In genomic region chr12:95473440-95473946, GRCh38 we compare ENCODE assay signal across 8 cellular contexts. TPM values are rescaled to one million over a fixed set of nuclear protein-coding genes. Genes with fewer than 3 reads are reported as not detected.
A peak's percentile ranks its signal among the peaks of the same experiment; 100 is the strongest.
DNase-seq lines count a peak whose midpoint lies in the region; ATAC-seq and TF ChIP-seq lines count a peak whose summit lies in the region.

No MANE protein-coding gene starts in this region.

- H3K4me3 Mint-ChIP-seq in CD8-positive, alpha-beta T cell = peak overlapping the region; percentile 99

- TF ChIP-seq POLR2A in prostate gland (IDR thresholded peaks at IDR 0.05) = no peak

- WGBS in adipose tissue, 3 donors = 0% methylated on average over 25 of the region's 25 CpGs
- WGBS in prostate gland = under 1% methylated on average over 25 of the region's 25 CpGs

- H3K36me3 Mint-ChIP-seq in CD8-positive, alpha-beta T cell = peaks cover 41% of the 10 kb centered on the region

- peaks cover 49% of the 10 kb centered on the region for H3K4me1 Mint-ChIP-seq in CD8-positive, alpha-beta T cell (ENCODE audit: low read depth)

- POLR2A ChIA-PET in CD8-positive, alpha-beta T cell (lab: Charles Lee) = interaction anchor here (0.6 to 2.1 kb wide), 21 partner anchors 9 to 1433 kb away, joined by 3 to 16 read pairs (median 3); partner anchors contain the start of genes AMDHD1, FGD6 and VEZT

- H3K27me3 ChIP-seq in CD8-positive, alpha-beta T cell (ENCODE audit: insufficient read depth, low read length) = no peaks in the 10 kb centered on the region
- H3K27me3 ChIP-seq in left ventricle myocardium inferior (ENCODE audit: low read depth) = no peaks in the 10 kb centered on the region
- no peaks in the 10 kb centered on the region for H3K27me3 ChIP-seq in prostate gland (replicated peaks; ENCODE audit: insufficient read depth)

- peaks cover 11% of the 10 kb centered on the region for H3K36me3 ChIP-seq in CD8-positive, alpha-beta T cell (ENCODE audit: insufficient read depth, low read length)
- H3K36me3 ChIP-seq in left ventricle myocardium inferior (peaks cover 24% of the 10 kb centered on the region), prostate gland (no peaks in the 10 kb centered on the region)

- peak overlapping the region; percentile 98 for H3K27ac Mint-ChIP-seq in CD8-positive, alpha-beta T cell

- H3K4me3 ChIP-seq in CD8-positive, alpha-beta T cell (ENCODE audit: low read depth, low read length) = peak overlapping the region; percentile 88
- peak overlapping the region; percentile 94 for H3K4me3 ChIP-seq in left ventricle myocardium inferior
- H3K4me3 ChIP-seq in prostate gland = peak overlapping the region; percentile 83 to 95

- no peaks in the 10 kb centered on the region for H3K9me3 Mint-ChIP-seq in CD8-positive, alpha-beta T cell

- no peaks in the 10 kb centered on the region for H3K9me3 ChIP-seq in CD8-positive, alpha-beta T cell (ENCODE audit: low read length)
- H3K9me3 ChIP-seq in left ventricle myocardium inferior (replicated peaks) = no peaks in the 10 kb centered on the region
- H3K9me3 ChIP-seq in prostate gland = no peaks in the 10 kb centered on the region

- H3K4me1 ChIP-seq in CD8-positive, alpha-beta T cell (ENCODE audit: insufficient read depth, low read length) = peaks cover 23% of the 10 kb centered on the region
- H3K4me1 ChIP-seq in left ventricle myocardium inferior = peaks cover 33% of the 10 kb centered on the region
- no peaks in the 10 kb centered on the region for H3K4me1 ChIP-seq in prostate gland (replicated peaks)

- H3K27ac ChIP-seq in CD8-positive, alpha-beta T cell (ENCODE audit: low read depth, low read length) = peak overlapping the region; percentile 84
- H3K27ac ChIP-seq in adipose tissue (ENCODE audit: low read depth, low read length) (peak overlapping the region; percentile 29), left ventricle myocardium inferior (replicated peaks) (peak overlapping the region; percentile 95), prostate gland (peak overlapping the region; percentile 86 to 92)

- intact Hi-C loops in CD8-positive, alpha-beta T cell (cut with DNase I, micrococcal nuclease) = loop anchor here (1.0 to 10.0 kb wide), 8 partner anchors 46 to 1796 kb away; partner anchors contain the start of genes CRADD (in 2 of the 2), FGD6 (in 1 of the 2), NDUFA12 (in 1 of the 2) and NEDD1 (in 1 of the 2)
- intact Hi-C loops in left ventricle myocardium inferior (cut with micrococcal nuclease) = no loop called here
- intact Hi-C loops in prostate gland (cut with DNase I) = loop anchor here (5.0 to 10.0 kb wide), 5 partner anchors 61 to 401 kb away; partner anchors contain the start of genes FGD6, NR2C1 and VEZT

- ATAC-seq in CD8-positive, alpha-beta T cell = peak; percentile 46
- ATAC-seq in GM19035 (IDR thresholded peaks at IDR 0.05; ENCODE audit: unreplicated experiment) (peak; percentile 32), HG03175 (IDR thresholded peaks at IDR 0.05; ENCODE audit: unreplicated experiment) (peak; percentile 34)

- CTCF ChIA-PET in CD8-positive, alpha-beta T cell (lab: Charles Lee) = interaction anchor here (0.8 kb wide), 1 partner anchor 63 kb away, joined by 3 read pairs; no protein-coding TSS in a partner anchor

- TF ChIP-seq CTCF in CD8-positive, alpha-beta T cell (IDR thresholded peaks at IDR 0.05) = no peak
- TF ChIP-seq CTCF in left ventricle myocardium inferior (IDR thresholded peaks at IDR 0.05; ENCODE audit: borderline replicate concordance) = no peak
- TF ChIP-seq CTCF in prostate gland (IDR thresholded peaks at IDR 0.05) = no peak

- peak; percentile 4 to 63 (median 34) for DNase-seq in CD8-positive, alpha-beta T cell
- DNase-seq in NOMO-1 treated with DMSO at 0.1 percent for 48 hours (lab: John Stamatoyannopoulos, UW; ENCODE audit: unreplicated experiment) = peak; percentile 47
- DNase-seq in left ventricle myocardium inferior = no peak
- DNase-seq in prostate gland (ENCODE audit: low spot score) = peak; percentile 72
- DNase-seq in NCI-H1930 (lab: John Stamatoyannopoulos, UW) = no peak

- H3K27me3 Mint-ChIP-seq in CD8-positive, alpha-beta T cell (ENCODE audit: low read depth) = no peaks in the 10 kb centered on the region

RNA-seq across cellular contexts. Expression of gene METAP2, which starts 0.5 kb away (rescaled TPM):
- total RNA-seq in CD8-positive, alpha-beta T cell = 10 to 100 TPM; 68.3 to 69.9 TPM
- 10 to 100 TPM; 49.5 to 56.8 (median 55.5) TPM for polyA plus RNA-seq in adipose tissue
- total RNA-seq in left ventricle myocardium inferior (50.6 TPM), prostate gland (10 to 100 TPM; 46.4 to 61.7 TPM)

Comparison
In these comparisons a context has a peak if more than half of its experiments do, and no peak if none do; other contexts are left out.
1. DNase-seq: peak in CD8-positive, alpha-beta T cell (7 of 7), NOMO-1 treated with DMSO at 0.1 percent for 48 hours (single experiment) and prostate gland (single experiment); none in left ventricle myocardium inferior (single experiment) and NCI-H1930 (0 of 2).
2. H3K27ac ChIP-seq: peak in every context shown above with its lines; median percentile 95 in left ventricle myocardium inferior; 89 in prostate gland; 84 in CD8-positive, alpha-beta T cell; 29 in adipose tissue.
3. Peak in every context shown above with its lines, with median percentiles within 50 percentile points of each other: ATAC-seq and H3K4me3 ChIP-seq.